ENCODE assay signal across 2 cellular contexts in genomic region chrX:52852110-52852872, GRCh38.
TF ChIP-seq lines count a peak whose summit lies in the region.

No MANE protein-coding gene starts in this region.

TF ChIP-seq in SK-N-SH, 30 proteins besides CTCF, POLR2A, EP300 and RAD21:
- TF ChIP-seq ZBTB33 (IDR thresholded peaks at IDR 0.05; ENCODE audit: borderline replicate concordance, low read depth) (no peak), NRF1 (IDR thresholded peaks at IDR 0.05; ENCODE audit: low read depth, low read length) (no peak), GABPA (IDR thresholded peaks at IDR 0.05; ENCODE audit: low read depth) (no peak), RFX5 (IDR thresholded peaks at IDR 0.05; ENCODE audit: low read length) (no peak), RXRA (IDR thresholded peaks at IDR 0.05; ENCODE audit: borderline replicate concordance, low read depth) (no peak), RCOR1 (IDR thresholded peaks at IDR 0.05; ENCODE audit: low read length) (no peak), JUND (IDR thresholded peaks at IDR 0.05) (no peak), TAF1 (IDR thresholded peaks at IDR 0.05; ENCODE audit: borderline replicate concordance, low read depth, low read length) (no peak), MAX (IDR thresholded peaks at IDR 0.05; ENCODE audit: low read depth) (no peak), TEAD4 (IDR thresholded peaks at IDR 0.05; ENCODE audit: borderline replicate concordance, insufficient read depth) (no peak)

TF ChIP-seq in SK-N-SH treated with all-trans-retinoic acid at 6 μM for 48 hours, 23 proteins besides CTCF, POLR2A, EP300 and RAD21 (continued from another document):
- TF ChIP-seq PATZ1 (CRISPR knock-in tag; IDR thresholded peaks at IDR 0.05; ENCODE audit: borderline replicate concordance) (no peak), TOX (CRISPR knock-in tag; IDR thresholded peaks at IDR 0.05; ENCODE audit: borderline replicate concordance) (no peak), TSHZ2 (CRISPR knock-in tag; IDR thresholded peaks at IDR 0.05) (no peak), ARNTL (CRISPR knock-in tag; IDR thresholded peaks at IDR 0.05; ENCODE audit: borderline replicate concordance, low read depth) (no peak), GLIS3 (CRISPR knock-in tag; IDR thresholded peaks at IDR 0.05) (no peak), ZNF565 (CRISPR knock-in tag; conservative IDR thresholded peaks at IDR 0.05; ENCODE audit: low read depth) (no peak), POU6F1 (CRISPR knock-in tag; IDR thresholded peaks at IDR 0.05; ENCODE audit: borderline replicate concordance, low read depth) (no peak), ZFP3 (CRISPR knock-in tag; IDR thresholded peaks at IDR 0.05) (no peak), CSDC2 (CRISPR knock-in tag; IDR thresholded peaks at IDR 0.05) (no peak), ZNF8 (CRISPR knock-in tag; IDR thresholded peaks at IDR 0.05) (no peak), ISL1 (CRISPR knock-in tag; IDR thresholded peaks at IDR 0.05) (no peak), SNAI2 (CRISPR knock-in tag; IDR thresholded peaks at IDR 0.05) (no peak)
